Comparison of ENCODE assay signal across 1 cellular context in genomic region chr11:73597340-73597955, GRCh38.
TF ChIP-seq lines count a peak whose summit lies in the region.

No MANE protein-coding gene starts in this region.

TF ChIP-seq in SK-N-SH treated with all-trans-retinoic acid at 6 μM for 48 hours, 23 proteins besides CTCF, POLR2A, EP300 and RAD21 (continued from another document):
- TF ChIP-seq, protein P1, sequence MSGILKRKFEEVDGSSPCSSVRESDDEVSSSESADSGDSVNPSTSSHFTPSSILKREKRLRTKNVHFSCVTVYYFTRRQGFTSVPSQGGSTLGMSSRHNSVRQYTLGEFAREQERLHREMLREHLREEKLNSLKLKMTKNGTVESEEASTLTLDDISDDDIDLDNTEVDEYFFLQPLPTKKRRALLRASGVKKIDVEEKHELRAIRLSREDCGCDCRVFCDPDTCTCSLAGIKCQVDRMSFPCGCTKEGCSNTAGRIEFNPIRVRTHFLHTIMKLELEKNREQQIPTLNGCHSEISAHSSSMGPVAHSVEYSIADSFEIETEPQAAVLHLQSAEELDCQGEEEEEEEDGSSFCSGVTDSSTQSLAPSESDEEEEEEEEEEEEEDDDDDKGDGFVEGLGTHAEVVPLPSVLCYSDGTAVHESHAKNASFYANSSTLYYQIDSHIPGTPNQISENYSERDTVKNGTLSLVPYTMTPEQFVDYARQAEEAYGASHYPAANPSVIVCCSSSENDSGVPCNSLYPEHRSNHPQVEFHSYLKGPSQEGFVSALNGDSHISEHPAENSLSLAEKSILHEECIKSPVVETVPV (CRISPR knock-in tag; IDR thresholded peaks at IDR 0.05) = no peak
- no peak for TF ChIP-seq GLIS3 (CRISPR knock-in tag; IDR thresholded peaks at IDR 0.05)
- no peak for TF ChIP-seq OSR1 (CRISPR knock-in tag; IDR thresholded peaks at IDR 0.05)
- no peak for TF ChIP-seq ZNF8 (CRISPR knock-in tag; IDR thresholded peaks at IDR 0.05)
- TF ChIP-seq ESRRG (CRISPR knock-in tag; IDR thresholded peaks at IDR 0.05) = no peak
